8 cellular contexts compared by ENCODE assay signal in genomic region chr20:41249781-41250281, GRCh38.
DNase-seq lines count a peak whose midpoint lies in the region; ATAC-seq lines count a peak whose summit lies in the region.

No MANE protein-coding gene starts in this region.

- H3K4me3 Mint-ChIP-seq in memory B cell, result no peak overlapping the region

- H3K27ac ChIP-seq in duodenal mucosa (ENCODE audit: low read depth, low read length), result peak overlapping the region; percentile 69

- ATAC-seq in memory B cell (ENCODE audit: low read depth) (peak; percentile 42), GM18520 (IDR thresholded peaks at IDR 0.05; ENCODE audit: unreplicated experiment) (no peak), GM18519 (IDR thresholded peaks at IDR 0.05; ENCODE audit: low FRiP score, unreplicated experiment) (no peak)

- no peaks in the 10 kb centered on the region for H3K9me3 ChIP-seq in duodenal mucosa (ENCODE audit: control insufficient read depth in 1 of 2, low read length in 2 of 2)

- H3K36me3 Mint-ChIP-seq in memory B cell, result no peaks in the 10 kb centered on the region

- H3K36me3 ChIP-seq in duodenal mucosa (ENCODE audit: control insufficient read depth in 1 of 2, insufficient read depth in 2 of 2, low read length in 2 of 2), result no peaks in the 10 kb centered on the region

- no peak overlapping the region for H3K9ac ChIP-seq in duodenal mucosa (ENCODE audit: low read depth in 1 of 2, low read length in 2 of 2)

- no peak overlapping the region for H3K27ac Mint-ChIP-seq in memory B cell

- peaks cover 4 to 21% of the 10 kb centered on the region in 2 donors for H3K4me1 ChIP-seq in duodenal mucosa (ENCODE audit: control insufficient read depth in 1 of 2, insufficient read depth in 2 of 2, low read length in 2 of 2)

- no peaks in the 10 kb centered on the region for H3K27me3 Mint-ChIP-seq in memory B cell

- no peaks in the 10 kb centered on the region for H3K27me3 ChIP-seq in duodenal mucosa (ENCODE audit: control insufficient read depth in 1 of 2, insufficient read depth in 2 of 2, low read length in 2 of 2)

- DNase-seq in ELF-1 (ENCODE audit: low read depth, low spot score) (peak; percentile 84), NCI-H526 (lab: John Stamatoyannopoulos, UW) (peak; percentile 49 to 50), memory B cell (ENCODE audit: low spot score in 2 of 2) (no peak), NCI-H2196 treated with DMSO at 0.1 percent for 48 hours (lab: John Stamatoyannopoulos, UW; ENCODE audit: unreplicated experiment) (no peak), COLO668 (lab: John Stamatoyannopoulos, UW; ENCODE audit: unreplicated experiment) (no peak)

- H3K4me3 ChIP-seq in duodenal mucosa (ENCODE audit: low read depth in 1 of 2, low read length in 2 of 2), result no peak overlapping the region

- peaks cover 22% of the 10 kb centered on the region for H3K4me1 Mint-ChIP-seq in memory B cell

- no peaks in the 10 kb centered on the region for H3K9me3 Mint-ChIP-seq in memory B cell

Comparison
In these comparisons a context has a peak if more than half of its experiments do, and no peak if none do; other contexts are left out.
1. DNase-seq: peak in ELF-1 (single experiment) and NCI-H526 (2 of 2); none in memory B cell (0 of 2), NCI-H2196 treated with DMSO at 0.1 percent for 48 hours (single experiment) and COLO668 (single experiment).